In the genomic region with DNA sequence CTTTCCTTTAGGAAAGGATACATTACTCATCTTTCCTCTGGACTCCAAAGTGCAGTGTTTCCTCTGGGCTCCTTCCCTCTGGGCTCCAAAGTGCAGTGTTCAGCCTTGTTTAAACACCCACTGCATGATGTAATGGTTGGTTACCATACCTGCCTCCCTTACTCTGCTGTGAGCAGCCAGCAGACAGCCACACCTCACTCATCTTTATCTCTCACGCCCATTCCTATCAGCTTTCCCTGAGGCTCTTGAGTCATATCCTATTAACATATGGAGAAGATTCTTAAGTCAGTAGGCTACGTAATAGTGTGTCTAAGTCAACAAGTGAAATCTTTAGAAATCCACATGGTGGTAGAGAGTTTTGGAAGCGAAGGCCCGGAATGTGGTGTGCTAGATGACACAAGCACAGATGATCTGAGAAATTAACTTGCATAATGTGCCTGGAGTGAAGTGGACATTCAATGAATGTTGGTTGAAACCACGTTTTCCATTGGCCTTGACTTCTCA, we compare ENCODE assay signal across 1 cellular context.
TF ChIP-seq lines count a peak whose summit lies in the region.

No MANE protein-coding gene starts in this region.

TF ChIP-seq in K562, 482 proteins besides CTCF, POLR2A, EP300 and RAD21 (continued from another document and continues in another):
- TF ChIP-seq PHF20 (IDR thresholded peaks at IDR 0.05; ENCODE audit: partially characterized antibody), result no peak
- TF ChIP-seq GABPB1 (CRISPR knock-in tag; IDR thresholded peaks at IDR 0.05), result no peak
- TF ChIP-seq CBX1 (IDR thresholded peaks at IDR 0.05; ENCODE audit: low read depth), result no peak
- TF ChIP-seq ARID1B (IDR thresholded peaks at IDR 0.05), result peak; percentile 61
- peak; percentile 44; the same call in 1 of the 2 replicates for TF ChIP-seq SMARCA4 (IDR thresholded peaks at IDR 0.05)
- TF ChIP-seq RAD51 (IDR thresholded peaks at IDR 0.05; ENCODE audit: borderline replicate concordance, low read depth), result no peak
- TF ChIP-seq, protein P1, sequence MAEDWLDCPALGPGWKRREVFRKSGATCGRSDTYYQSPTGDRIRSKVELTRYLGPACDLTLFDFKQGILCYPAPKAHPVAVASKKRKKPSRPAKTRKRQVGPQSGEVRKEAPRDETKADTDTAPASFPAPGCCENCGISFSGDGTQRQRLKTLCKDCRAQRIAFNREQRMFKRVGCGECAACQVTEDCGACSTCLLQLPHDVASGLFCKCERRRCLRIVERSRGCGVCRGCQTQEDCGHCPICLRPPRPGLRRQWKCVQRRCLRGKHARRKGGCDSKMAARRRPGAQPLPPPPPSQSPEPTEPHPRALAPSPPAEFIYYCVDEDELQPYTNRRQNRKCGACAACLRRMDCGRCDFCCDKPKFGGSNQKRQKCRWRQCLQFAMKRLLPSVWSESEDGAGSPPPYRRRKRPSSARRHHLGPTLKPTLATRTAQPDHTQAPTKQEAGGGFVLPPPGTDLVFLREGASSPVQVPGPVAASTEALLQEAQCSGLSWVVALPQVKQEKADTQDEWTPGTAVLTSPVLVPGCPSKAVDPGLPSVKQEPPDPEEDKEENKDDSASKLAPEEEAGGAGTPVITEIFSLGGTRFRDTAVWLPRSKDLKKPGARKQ (CRISPR knock-in tag; IDR thresholded peaks at IDR 0.05), result no peak
- peak; percentile 92 for TF ChIP-seq ZEB2 (IDR thresholded peaks at IDR 0.05)
- TF ChIP-seq WHSC1 (IDR thresholded peaks at IDR 0.05; ENCODE audit: low read length), result no peak
- no peak for TF ChIP-seq ZNF24 (IDR thresholded peaks at IDR 0.05)
- no peak for TF ChIP-seq FOXK1 (CRISPR knock-in tag; IDR thresholded peaks at IDR 0.05; ENCODE audit: borderline replicate concordance)
- no peak for TF ChIP-seq KDM4B (IDR thresholded peaks at IDR 0.05; ENCODE audit: borderline replicate concordance in 2 of 2, low read depth in 1 of 2)
- TF ChIP-seq SNRNP70 (optimal IDR thresholded peaks at IDR 0.05; ENCODE audit: low read depth, low read length), result no peak
- TF ChIP-seq ZNF212 (CRISPR knock-in tag; IDR thresholded peaks at IDR 0.05), result no peak
- no peak for TF ChIP-seq TAF9B (IDR thresholded peaks at IDR 0.05; ENCODE audit: partially characterized antibody)
- TF ChIP-seq ZBED1 (IDR thresholded peaks at IDR 0.05), result no peak
- TF ChIP-seq SP2 (IDR thresholded peaks at IDR 0.05; ENCODE audit: extremely low read depth, low read depth, low read length, poor library complexity, severe bottlenecking), result no peak
- no peak for TF ChIP-seq ERF (CRISPR knock-in tag; IDR thresholded peaks at IDR 0.05)
- no peak for TF ChIP-seq PRPF4 (IDR thresholded peaks at IDR 0.05; ENCODE audit: insufficient read depth, low read depth, low read length, poor library complexity, severe bottlenecking)
- TF ChIP-seq NR2F6 (CRISPR knock-in tag; IDR thresholded peaks at IDR 0.05), result no peak
- TF ChIP-seq POU5F1 (IDR thresholded peaks at IDR 0.05; ENCODE audit: borderline replicate concordance, low read depth, low read length, partially characterized antibody), result no peak
- no peak for TF ChIP-seq ELK3 (CRISPR knock-in tag; IDR thresholded peaks at IDR 0.05)
- TF ChIP-seq, protein P2, sequence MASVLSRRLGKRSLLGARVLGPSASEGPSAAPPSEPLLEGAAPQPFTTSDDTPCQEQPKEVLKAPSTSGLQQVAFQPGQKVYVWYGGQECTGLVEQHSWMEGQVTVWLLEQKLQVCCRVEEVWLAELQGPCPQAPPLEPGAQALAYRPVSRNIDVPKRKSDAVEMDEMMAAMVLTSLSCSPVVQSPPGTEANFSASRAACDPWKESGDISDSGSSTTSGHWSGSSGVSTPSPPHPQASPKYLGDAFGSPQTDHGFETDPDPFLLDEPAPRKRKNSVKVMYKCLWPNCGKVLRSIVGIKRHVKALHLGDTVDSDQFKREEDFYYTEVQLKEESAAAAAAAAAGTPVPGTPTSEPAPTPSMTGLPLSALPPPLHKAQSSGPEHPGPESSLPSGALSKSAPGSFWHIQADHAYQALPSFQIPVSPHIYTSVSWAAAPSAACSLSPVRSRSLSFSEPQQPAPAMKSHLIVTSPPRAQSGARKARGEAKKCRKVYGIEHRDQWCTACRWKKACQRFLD (CRISPR knock-in tag; IDR thresholded peaks at IDR 0.05), result 0 out of 2 replicates have a peak, but pooled peaks have one; percentile 37
- no peak for TF ChIP-seq ZNF12 (CRISPR knock-in tag; IDR thresholded peaks at IDR 0.05)
- no peak for TF ChIP-seq RNF2 (IDR thresholded peaks at IDR 0.05)
- TF ChIP-seq FUS (optimal IDR thresholded peaks at IDR 0.05; ENCODE audit: low read depth, low read length), result no peak
- TF ChIP-seq PHB2 (IDR thresholded peaks at IDR 0.05; ENCODE audit: low read depth), result no peak
- TF ChIP-seq USF1 (CRISPR knock-in tag; IDR thresholded peaks at IDR 0.05), result no peak
- TF ChIP-seq MAZ (CRISPR knock-in tag; conservative IDR thresholded peaks at IDR 0.05 in 1 of 2, IDR thresholded peaks at IDR 0.05 in 1 of 2), result no peak
- TF ChIP-seq ZNF77 (CRISPR knock-in tag; IDR thresholded peaks at IDR 0.05), result no peak
- TF ChIP-seq ZNF174 (CRISPR knock-in tag; IDR thresholded peaks at IDR 0.05), result no peak
- TF ChIP-seq, protein P3, sequence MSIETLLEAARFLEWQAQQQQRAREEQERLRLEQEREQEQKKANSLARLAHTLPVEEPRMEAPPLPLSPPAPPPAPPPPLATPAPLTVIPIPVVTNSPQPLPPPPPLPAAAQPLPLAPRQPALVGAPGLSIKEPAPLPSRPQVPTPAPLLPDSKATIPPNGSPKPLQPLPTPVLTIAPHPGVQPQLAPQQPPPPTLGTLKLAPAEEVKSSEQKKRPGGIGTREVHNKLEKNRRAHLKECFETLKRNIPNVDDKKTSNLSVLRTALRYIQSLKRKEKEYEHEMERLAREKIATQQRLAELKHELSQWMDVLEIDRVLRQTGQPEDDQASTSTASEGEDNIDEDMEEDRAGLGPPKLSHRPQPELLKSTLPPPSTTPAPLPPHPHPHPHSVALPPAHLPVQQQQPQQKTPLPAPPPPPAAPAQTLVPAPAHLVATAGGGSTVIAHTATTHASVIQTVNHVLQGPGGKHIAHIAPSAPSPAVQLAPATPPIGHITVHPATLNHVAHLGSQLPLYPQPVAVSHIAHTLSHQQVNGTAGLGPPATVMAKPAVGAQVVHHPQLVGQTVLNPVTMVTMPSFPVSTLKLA (conservative IDR thresholded peaks at IDR 0.05), result 0 out of 4 replicates have a peak, but pooled peaks of 1 of the 2 experiments have one; percentile 18
- no peak for TF ChIP-seq ZNF780A (CRISPR knock-in tag; IDR thresholded peaks at IDR 0.05)
- TF ChIP-seq, protein P4, sequence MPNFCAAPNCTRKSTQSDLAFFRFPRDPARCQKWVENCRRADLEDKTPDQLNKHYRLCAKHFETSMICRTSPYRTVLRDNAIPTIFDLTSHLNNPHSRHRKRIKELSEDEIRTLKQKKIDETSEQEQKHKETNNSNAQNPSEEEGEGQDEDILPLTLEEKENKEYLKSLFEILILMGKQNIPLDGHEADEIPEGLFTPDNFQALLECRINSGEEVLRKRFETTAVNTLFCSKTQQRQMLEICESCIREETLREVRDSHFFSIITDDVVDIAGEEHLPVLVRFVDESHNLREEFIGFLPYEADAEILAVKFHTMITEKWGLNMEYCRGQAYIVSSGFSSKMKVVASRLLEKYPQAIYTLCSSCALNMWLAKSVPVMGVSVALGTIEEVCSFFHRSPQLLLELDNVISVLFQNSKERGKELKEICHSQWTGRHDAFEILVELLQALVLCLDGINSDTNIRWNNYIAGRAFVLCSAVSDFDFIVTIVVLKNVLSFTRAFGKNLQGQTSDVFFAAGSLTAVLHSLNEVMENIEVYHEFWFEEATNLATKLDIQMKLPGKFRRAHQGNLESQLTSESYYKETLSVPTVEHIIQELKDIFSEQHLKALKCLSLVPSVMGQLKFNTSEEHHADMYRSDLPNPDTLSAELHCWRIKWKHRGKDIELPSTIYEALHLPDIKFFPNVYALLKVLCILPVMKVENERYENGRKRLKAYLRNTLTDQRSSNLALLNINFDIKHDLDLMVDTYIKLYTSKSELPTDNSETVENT (CRISPR knock-in tag; IDR thresholded peaks at IDR 0.05), result no peak
- no peak for TF ChIP-seq ZSCAN29 (IDR thresholded peaks at IDR 0.05)
- TF ChIP-seq TEAD2 (tag; IDR thresholded peaks at IDR 0.05), result no peak
- TF ChIP-seq BRCA1 (IDR thresholded peaks at IDR 0.05), result no peak
- no peak for TF ChIP-seq BRCA1 (CRISPR knock-in tag; IDR thresholded peaks at IDR 0.05)
- TF ChIP-seq MXI1 (IDR thresholded peaks at IDR 0.05; ENCODE audit: low read depth, low read length), result no peak
- TF ChIP-seq ZKSCAN3 (CRISPR knock-in tag; IDR thresholded peaks at IDR 0.05), result no peak
- TF ChIP-seq ZNF140 (CRISPR knock-in tag; IDR thresholded peaks at IDR 0.05), result no peak
- no peak for TF ChIP-seq MCM2 (IDR thresholded peaks at IDR 0.05; ENCODE audit: low read depth)
- no peak for TF ChIP-seq ESRRA (IDR thresholded peaks at IDR 0.05; ENCODE audit: borderline replicate concordance, low read depth)
- TF ChIP-seq ELF1 (tag; IDR thresholded peaks at IDR 0.05), result no peak
- no peak for TF ChIP-seq NRF1 (conservative IDR thresholded peaks at IDR 0.05 in 1 of 2, IDR thresholded peaks at IDR 0.05 in 1 of 2)
- no peak for TF ChIP-seq PHF21A (IDR thresholded peaks at IDR 0.05; ENCODE audit: borderline replicate concordance, low read depth)
- TF ChIP-seq SRSF1 (IDR thresholded peaks at IDR 0.05; ENCODE audit: low read depth, low read length), result no peak
- TF ChIP-seq, protein P5, sequence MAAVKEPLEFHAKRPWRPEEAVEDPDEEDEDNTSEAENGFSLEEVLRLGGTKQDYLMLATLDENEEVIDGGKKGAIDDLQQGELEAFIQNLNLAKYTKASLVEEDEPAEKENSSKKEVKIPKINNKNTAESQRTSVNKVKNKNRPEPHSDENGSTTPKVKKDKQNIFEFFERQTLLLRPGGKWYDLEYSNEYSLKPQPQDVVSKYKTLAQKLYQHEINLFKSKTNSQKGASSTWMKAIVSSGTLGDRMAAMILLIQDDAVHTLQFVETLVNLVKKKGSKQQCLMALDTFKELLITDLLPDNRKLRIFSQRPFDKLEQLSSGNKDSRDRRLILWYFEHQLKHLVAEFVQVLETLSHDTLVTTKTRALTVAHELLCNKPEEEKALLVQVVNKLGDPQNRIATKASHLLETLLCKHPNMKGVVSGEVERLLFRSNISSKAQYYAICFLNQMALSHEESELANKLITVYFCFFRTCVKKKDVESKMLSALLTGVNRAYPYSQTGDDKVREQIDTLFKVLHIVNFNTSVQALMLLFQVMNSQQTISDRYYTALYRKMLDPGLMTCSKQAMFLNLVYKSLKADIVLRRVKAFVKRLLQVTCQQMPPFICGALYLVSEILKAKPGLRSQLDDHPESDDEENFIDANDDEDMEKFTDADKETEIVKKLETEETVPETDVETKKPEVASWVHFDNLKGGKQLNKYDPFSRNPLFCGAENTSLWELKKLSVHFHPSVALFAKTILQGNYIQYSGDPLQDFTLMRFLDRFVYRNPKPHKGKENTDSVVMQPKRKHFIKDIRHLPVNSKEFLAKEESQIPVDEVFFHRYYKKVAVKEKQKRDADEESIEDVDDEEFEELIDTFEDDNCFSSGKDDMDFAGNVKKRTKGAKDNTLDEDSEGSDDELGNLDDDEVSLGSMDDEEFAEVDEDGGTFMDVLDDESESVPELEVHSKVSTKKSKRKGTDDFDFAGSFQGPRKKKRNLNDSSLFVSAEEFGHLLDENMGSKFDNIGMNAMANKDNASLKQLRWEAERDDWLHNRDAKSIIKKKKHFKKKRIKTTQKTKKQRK (IDR thresholded peaks at IDR 0.05; ENCODE audit: borderline replicate concordance, low read depth, low read length), result no peak
- no peak for TF ChIP-seq FOXP4 (CRISPR knock-in tag; IDR thresholded peaks at IDR 0.05; ENCODE audit: borderline replicate concordance)
- TF ChIP-seq ZNF316 (IDR thresholded peaks at IDR 0.05), result no peak
